Comparison of ENCODE assay signal across 8 cellular contexts in genomic region chr1:87327362-87328120, GRCh38. TPM values are rescaled to one million over a fixed set of nuclear protein-coding genes. Genes with fewer than 3 reads are reported as not detected.
DNase-seq lines count a peak whose midpoint lies in the region; ATAC-seq and TF ChIP-seq lines count a peak whose summit lies in the region.

No MANE protein-coding gene starts in this region.

- TF ChIP-seq CTCF in DOHH2 (IDR thresholded peaks at IDR 0.05; ENCODE audit: low read depth, low read length, poor library complexity, severe bottlenecking) (no peak), Peyer's patch (IDR thresholded peaks at IDR 0.05) (no peak), esophagus muscularis mucosa (IDR thresholded peaks at IDR 0.05) (no peak)

- H3K27me3 ChIP-seq in DOHH2 (ENCODE audit: control insufficient read depth, low read length) (peaks cover 11% of the 10 kb centered on the region), Peyer's patch (no peaks in the 10 kb centered on the region), esophagus muscularis mucosa (no peaks in the 10 kb centered on the region)

- H3K9me3 ChIP-seq in DOHH2 (ENCODE audit: control insufficient read depth, insufficient read depth, low read length) (no peaks in the 10 kb centered on the region), Peyer's patch (no peaks in the 10 kb centered on the region), esophagus muscularis mucosa (no peaks in the 10 kb centered on the region)

- intact Hi-C loops in esophagus muscularis mucosa (cut with DNase I) = loop anchor here (2.0 kb wide), 1 partner anchor 625 kb away; no protein-coding TSS in a partner anchor

- no peaks in the 10 kb centered on the region for H3K9me2 ChIP-seq in DOHH2 (replicated peaks; ENCODE audit: control insufficient read depth, low read length)

- DNase-seq in Peyer's patch (no peak), esophagus muscularis mucosa (ENCODE audit: extremely low spot score) (no peak), pons (ENCODE audit: low spot score) (peak; percentile 55), activated gamma-delta T cell (lab: John Stamatoyannopoulos, UW) (no peak), T-helper 9 cell (no peak)

- no peak for ATAC-seq in GM21737 (IDR thresholded peaks at IDR 0.05; ENCODE audit: unreplicated experiment)
- ATAC-seq in GM19467 (IDR thresholded peaks at IDR 0.05; ENCODE audit: unreplicated experiment) = no peak

- H3F3A ChIP-seq in DOHH2 (ENCODE audit: control insufficient read depth, insufficient read depth) = peaks cover 16% of the 10 kb centered on the region

- H3K36me3 ChIP-seq in DOHH2 (ENCODE audit: control insufficient read depth, low read length) (peaks cover 6% of the 10 kb centered on the region), Peyer's patch (no peaks in the 10 kb centered on the region), esophagus muscularis mucosa (no peaks in the 10 kb centered on the region)

- TF ChIP-seq POLR2A in Peyer's patch (IDR thresholded peaks at IDR 0.05) (no peak), esophagus muscularis mucosa (IDR thresholded peaks at IDR 0.05; ENCODE audit: low read depth) (no peak)

- no peak for TF ChIP-seq EP300 in esophagus muscularis mucosa (IDR thresholded peaks at IDR 0.05)

- peak overlapping the region; percentile 84 for H3K4me3 ChIP-seq in DOHH2 (ENCODE audit: low read length)
- peak overlapping the region; percentile 65 to 88 (median 77) for H3K4me3 ChIP-seq in Peyer's patch
- peak overlapping the region; percentile 77 to 97 (median 88) for H3K4me3 ChIP-seq in esophagus muscularis mucosa

- peaks cover 13% of the 10 kb centered on the region for H4K20me1 ChIP-seq in DOHH2 (ENCODE audit: control insufficient read depth, insufficient read depth, low read depth, low read length)

- H3K79me2 ChIP-seq in DOHH2 (ENCODE audit: control insufficient read depth, low read length) = peaks cover 21% of the 10 kb centered on the region

- H3K27ac ChIP-seq in DOHH2 (ENCODE audit: low read depth, low read length) (peak overlapping the region; percentile 56), Peyer's patch (peak overlapping the region; percentile 94 to 97 (median 95)), esophagus muscularis mucosa (replicated peaks in 1 of 4) (peak overlapping the region; percentile 89 to 98 (median 94))

- 28% methylated on average over 9 of the region's 9 CpGs for WGBS in esophagus muscularis mucosa

- H3K4me1 ChIP-seq in DOHH2 (ENCODE audit: control insufficient read depth, low read length) = peaks cover 37% of the 10 kb centered on the region
- H3K4me1 ChIP-seq in Peyer's patch = peaks cover 0 to 6% (median 2%) of the 10 kb centered on the region in 4 donors
- H3K4me1 ChIP-seq in esophagus muscularis mucosa = peaks cover 13 to 23% (median 17%) of the 10 kb centered on the region in 4 donors

- peak overlapping the region; percentile 74 for H3K4me2 ChIP-seq in DOHH2 (ENCODE audit: low read length)

RNA-seq across cellular contexts. Expression of gene LMO4, which starts 1.1 kb away (rescaled TPM):
- total RNA-seq in Peyer's patch (10 to 100 TPM; 39.1 to 59.9 (median 52.6) TPM), esophagus muscularis mucosa (10 to 100 TPM; 43.2 to 54.4 (median 47.7) TPM)
